9 cellular contexts compared by ENCODE assay signal in the genomic region with DNA sequence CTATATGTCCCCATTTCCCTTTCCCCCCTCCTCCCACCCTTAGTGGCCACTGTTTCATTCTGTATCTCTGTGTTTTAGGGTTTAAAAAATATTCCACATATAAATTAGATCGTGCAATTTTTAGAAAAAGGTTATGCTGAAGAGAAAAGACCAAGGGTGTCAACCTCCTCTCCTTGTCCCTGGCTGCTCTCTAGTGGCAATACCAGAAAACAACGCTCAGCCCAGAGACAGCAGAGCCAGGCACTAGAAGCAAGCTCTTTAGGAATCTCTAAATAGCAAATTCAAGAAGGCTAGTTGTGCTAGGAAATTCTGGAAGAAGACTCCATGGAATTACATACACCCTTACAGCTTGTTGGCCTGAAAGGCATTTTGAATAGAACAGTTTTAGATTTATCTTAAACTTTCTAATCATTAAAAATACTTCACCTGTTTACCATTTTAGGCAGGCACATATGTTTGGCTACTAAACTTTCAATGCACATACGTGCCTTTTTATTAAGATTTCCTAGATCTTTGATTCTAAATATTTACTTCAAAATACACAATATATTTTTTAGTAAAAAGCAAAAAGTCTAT. TPM values are rescaled to one million over a fixed set of nuclear protein-coding genes. Genes with fewer than 3 reads are reported as not detected.
A peak's percentile ranks its signal among the peaks of the same experiment; 100 is the strongest.
DNase-seq lines count a peak whose midpoint lies in the region; ATAC-seq, FAIRE-seq and TF ChIP-seq lines count a peak whose summit lies in the region.
"Had no signal": no experiment of that assay in that cellular context is flagged by ENCODE, and none has a peak within 500 bp of the region (broad histone marks: within the 10 kb centered on the region; RNA-seq: fewer than 3 reads in every experiment).

No MANE protein-coding gene starts in this region.

- H3K4me1 ChIP-seq in endothelial cell of umbilical vein (ENCODE audit: control insufficient read depth, extremely low read depth, insufficient read depth, low read length) (peaks cover 19% of the 10 kb centered on the region), prostate gland (replicated peaks) (no peaks in the 10 kb centered on the region)

- H3K9me1 ChIP-seq in endothelial cell of umbilical vein (replicated peaks; ENCODE audit: control insufficient read depth, extremely low read depth, insufficient read depth, low read length), result no peaks in the 10 kb centered on the region

- DNase-seq in NCI-H146 (lab: John Stamatoyannopoulos, UW) (peak; percentile 16), NCI-H146 treated with DMSO at 0.1 percent for 48 hours (lab: John Stamatoyannopoulos, UW; ENCODE audit: unreplicated experiment) (no peak), KBM-7 (peak; percentile 46), endothelial cell of umbilical vein (ENCODE audit: low read depth, low spot score) (peak; percentile 79), middle frontal gyrus (ENCODE audit: extremely low spot score, low spot score) (peak; percentile 68), prostate gland (ENCODE audit: low spot score) (no peak)
- DNase-seq: activated naive CD8-positive, alpha-beta T cell treated with anti-CD3 and anti-CD28 coated beads, Interleukin-2, amount 10 ng/mL, durations not matched to agents 7 days and 5 days had no signal

- no peak overlapping the region for H2AFZ ChIP-seq in endothelial cell of umbilical vein (ENCODE audit: low read depth, low read length)

- no peak overlapping the region for H3K4me3 ChIP-seq in endothelial cell of umbilical vein (replicated peaks in 1 of 3; ENCODE audit: insufficient read depth in 1 of 3, low read depth in 1 of 3, low read length in 3 of 3)
- no peak overlapping the region for H3K4me3 ChIP-seq in prostate gland

- WGBS in prostate gland, result 38% methylated on average over 3 of the region's 3 CpGs

- POLR2A ChIA-PET in endothelial cell of umbilical vein (lab: Charles Lee), result interaction anchor here (0.7 kb wide), 1 partner anchor 34 kb away, joined by 3 read pairs; no protein-coding TSS in a partner anchor

- H3K27ac ChIP-seq in endothelial cell of umbilical vein (ENCODE audit: insufficient read depth, low read depth, low read length), result no peak overlapping the region
- H3K27ac ChIP-seq in prostate gland, result no peak overlapping the region

- H3K9ac ChIP-seq in endothelial cell of umbilical vein (replicated peaks; ENCODE audit: extremely low read depth, insufficient read depth, low read length), result no peak overlapping the region

- no peaks in the 10 kb centered on the region for H3K27me3 ChIP-seq in endothelial cell of umbilical vein (ENCODE audit: control insufficient read depth in 2 of 2, insufficient read depth in 2 of 2, low read length in 2 of 2)
- no peaks in the 10 kb centered on the region for H3K27me3 ChIP-seq in prostate gland (replicated peaks; ENCODE audit: insufficient read depth)

- H3K79me2 ChIP-seq in endothelial cell of umbilical vein (ENCODE audit: control insufficient read depth, insufficient read depth, low read length), result no peaks in the 10 kb centered on the region

- TF ChIP-seq CTCF in endothelial cell of umbilical vein (IDR thresholded peaks at IDR 0.05; ENCODE audit: extremely low read depth in 1 of 2, insufficient read depth in 1 of 2, low read depth in 1 of 2, low read length in 2 of 2) (peak; percentile 74), prostate gland (IDR thresholded peaks at IDR 0.05) (peak in 2 of 4 experiments; percentile 37 to 39)

- FAIRE-seq in endothelial cell of umbilical vein (lab: Jason Lieb, UNC), result peak; percentile 64

- TF ChIP-seq POLR2A in endothelial cell of umbilical vein (IDR thresholded peaks at IDR 0.05; ENCODE audit: low read depth, low read length) (no peak), prostate gland (IDR thresholded peaks at IDR 0.05) (no peak)

- H4K20me1 ChIP-seq in endothelial cell of umbilical vein (replicated peaks; ENCODE audit: control insufficient read depth, extremely low read depth, insufficient read depth, low read length), result no peaks in the 10 kb centered on the region

- intact Hi-C loops in endothelial cell of umbilical vein (cut with micrococcal nuclease) (loop anchor here (1.0 to 5.0 kb wide), 7 partner anchors 24 to 669 kb away; partner anchors contain the start of gene LTBP1), prostate gland (cut with DNase I) (no loop called here)

- H3K36me3 ChIP-seq in endothelial cell of umbilical vein (ENCODE audit: control insufficient read depth in 2 of 2, extremely low read depth in 1 of 2, insufficient read depth in 2 of 2, low read length in 2 of 2) (no peaks in the 10 kb centered on the region), prostate gland (no peaks in the 10 kb centered on the region)

- no TSS peak for BruUV-seq in endothelial cell of umbilical vein (replicated peaks; lab: Mats Ljungman, UMichigan)

- H3K9me3 ChIP-seq in endothelial cell of umbilical vein (replicated peaks; ENCODE audit: control insufficient read depth, insufficient read depth, low read length), result no peaks in the 10 kb centered on the region
- no peaks in the 10 kb centered on the region for H3K9me3 ChIP-seq in prostate gland

- CTCF ChIA-PET in endothelial cell of umbilical vein (lab: Charles Lee), result interaction anchor here (0.5 to 6.7 kb wide), 69 partner anchors 8 to 889 kb away, joined by 3 to 154 read pairs (median 4); partner anchors contain the start of genes FAM98A and RASGRP3

- in situ Hi-C loops in KBM-7 (cut with MboI; ENCODE audit: low pct_unique_long_range_greater_than_20kb, low sequenced_read_pairs), result no loop called here

- dilution Hi-C loops in endothelial cell of umbilical vein (cut with MboI; ENCODE audit: extremely low pct_ligation_motif_present, low sequenced_read_pairs), result no loop called here

- ATAC-seq in GM21367 (IDR thresholded peaks at IDR 0.05; ENCODE audit: unreplicated experiment) (peak; percentile 84), SK-N-SH treated with all-trans-retinoic acid at 6 μM for 48 hours (peak; percentile 86)

- H3K4me2 ChIP-seq in endothelial cell of umbilical vein (ENCODE audit: insufficient read depth, low read length), result no peak overlapping the region

TF ChIP-seq in SK-N-SH treated with all-trans-retinoic acid at 6 μM for 48 hours, 23 proteins besides CTCF, POLR2A, EP300 and RAD21 (continues in another document):
- TF ChIP-seq OSR1 (CRISPR knock-in tag; IDR thresholded peaks at IDR 0.05), result no peak
- TF ChIP-seq ARNTL (CRISPR knock-in tag; IDR thresholded peaks at IDR 0.05; ENCODE audit: borderline replicate concordance, low read depth), result no peak
- TF ChIP-seq ZFP30 (CRISPR knock-in tag; IDR thresholded peaks at IDR 0.05), result no peak
- TF ChIP-seq ZNF8 (CRISPR knock-in tag; IDR thresholded peaks at IDR 0.05), result no peak
- TF ChIP-seq PATZ1 (CRISPR knock-in tag; IDR thresholded peaks at IDR 0.05; ENCODE audit: borderline replicate concordance), result no peak
- TF ChIP-seq BACH2 (CRISPR knock-in tag; IDR thresholded peaks at IDR 0.05; ENCODE audit: borderline replicate concordance), result no peak
- no peak for TF ChIP-seq GLIS3 (CRISPR knock-in tag; IDR thresholded peaks at IDR 0.05)

TF ChIP-seq in endothelial cell of umbilical vein, 7 proteins besides CTCF, POLR2A, EP300 and RAD21:
- no peak for TF ChIP-seq GATA2 (IDR thresholded peaks at IDR 0.05; ENCODE audit: insufficient read depth, insufficient read length, low read depth, low read length)
- no peak for TF ChIP-seq POLR2AphosphoS5 (IDR thresholded peaks at IDR 0.05; ENCODE audit: insufficient read depth, low read depth, low read length)
- TF ChIP-seq JUN (IDR thresholded peaks at IDR 0.05; ENCODE audit: borderline replicate concordance, insufficient read depth, insufficient read length, low read depth), result no peak
- no peak for TF ChIP-seq EZH2 (IDR thresholded peaks at IDR 0.05; ENCODE audit: borderline replicate concordance, low read depth, low read length, severe bottlenecking)
- no peak for TF ChIP-seq FOS (IDR thresholded peaks at IDR 0.05; ENCODE audit: borderline replicate concordance, insufficient read depth, low read length)
- TF ChIP-seq MYC (IDR thresholded peaks at IDR 0.05; ENCODE audit: low read depth, low read length), result no peak
- no peak for TF ChIP-seq MAX (IDR thresholded peaks at IDR 0.05; ENCODE audit: insufficient read depth, insufficient read length)
TF ChIP-seq in endothelial cell of umbilical vein: peak in this region for 0.

RNA-seq across cellular contexts. Expression of gene RASGRP3, which starts 35.1 kb away (rescaled TPM):
- total RNA-seq in endothelial cell of umbilical vein (39.6 and 42.1 TPM in 2 replicates), prostate gland (10 to 100 TPM in 1 of 2 donors, under 1 TPM in 1; 0.73 to 21.0 TPM)
- 14.3 and 16.0 TPM in 2 replicates for polyA plus RNA-seq in endothelial cell of umbilical vein
- 6.0 and 9.7 TPM in 2 replicates for polyA plus RNA-seq in endothelial cell of umbilical vein (2011; cell fraction: cytosol; rRNA removed)
- polyA plus RNA-seq in endothelial cell of umbilical vein (2011; cell fraction: nucleus; rRNA removed), result 30.4 and 31.8 TPM in 2 replicates
- 3.1 and 8.9 TPM in 2 replicates for polyA plus RNA-seq in endothelial cell of umbilical vein (2012)
- 60.3 and 65.5 TPM in 2 replicates for polyA minus RNA-seq in endothelial cell of umbilical vein
- polyA minus RNA-seq in endothelial cell of umbilical vein (2011; cell fraction: cytosol; rRNA and poly(A)+ RNA removed), result not detected
- polyA minus RNA-seq in endothelial cell of umbilical vein (2011; cell fraction: nucleus; rRNA and poly(A)+ RNA removed), result 31.3 and 73.1 TPM in 2 replicates

Comparison
In these comparisons a context has a peak if more than half of its experiments do, and no peak if none do; other contexts are left out.
1. DNase-seq: peak in NCI-H146 (single experiment), KBM-7 (single experiment), endothelial cell of umbilical vein (single experiment) and middle frontal gyrus (single experiment); none in NCI-H146 treated with DMSO at 0.1 percent for 48 hours (single experiment) and prostate gland (single experiment).